Comparison of ENCODE assay signal across 27 cellular contexts in the genomic region with DNA sequence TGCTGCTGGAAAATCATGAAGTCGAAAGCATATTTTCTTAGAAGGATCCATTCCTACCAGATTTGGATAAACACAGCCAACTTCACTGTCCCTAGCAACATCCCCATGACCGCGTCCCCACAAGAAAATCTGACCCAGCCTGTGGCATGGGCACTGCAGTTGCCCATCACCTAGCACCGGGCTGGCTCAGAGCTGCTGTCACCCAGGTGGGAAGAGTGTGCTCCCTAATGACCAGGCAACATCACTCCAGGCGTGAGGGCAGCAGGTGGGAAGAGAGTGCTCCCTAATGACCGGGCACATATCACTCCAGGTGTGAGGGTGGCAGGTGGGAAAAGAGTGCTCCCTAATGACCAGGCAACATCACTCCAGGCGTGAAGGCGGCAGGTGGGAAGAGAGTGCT.
DNase-seq lines count a peak whose midpoint lies in the region; ATAC-seq, FAIRE-seq and TF ChIP-seq lines count a peak whose summit lies in the region.
"Had no signal": no experiment of that assay in that cellular context is flagged by ENCODE, and none has a peak within 500 bp of the region (broad histone marks: within the 10 kb centered on the region; RNA-seq: fewer than 3 reads in every experiment).

No MANE protein-coding gene starts in this region.

- H3K36me3 ChIP-seq in HepG2 (replicated peaks in 1 of 2; ENCODE audit: control insufficient read depth in 1 of 2, insufficient read depth in 2 of 2, low read length in 2 of 2) = no peaks in the 10 kb centered on the region
- H3K36me3 ChIP-seq in right lobe of liver = no peaks in the 10 kb centered on the region
- H3K36me3 ChIP-seq in K562 (ENCODE audit: control insufficient read depth, insufficient read depth, low read length) = no peaks in the 10 kb centered on the region
- H3K36me3 ChIP-seq in neuronal stem cell (replicated peaks in 1 of 2; ENCODE audit: control insufficient read depth in 2 of 2, insufficient read depth in 2 of 2, low read length in 2 of 2) = no peaks in the 10 kb centered on the region
- no peaks in the 10 kb centered on the region for H3K36me3 ChIP-seq in thyroid gland
- H3K36me3 ChIP-seq: BLaER1 treated with 17β-estradiol and CSF1 and Interleukin-3, amounts not matched to agents 10 nM and 100 nM had no signal

- H3K27me3 Mint-ChIP-seq in stimulated activated memory B cell treated with anti-CD40 and anti-IgM and Interleukin-4, amounts not matched to agents 10 μg/mL and 1 μg/mL and 100 μg/mL, for 72 hours = peaks cover 11% of the 10 kb centered on the region
- H3K27me3 Mint-ChIP-seq: CD4-positive, CD25-positive, alpha-beta regulatory T cell had no signal

- no peak overlapping the region for H3K4me3 Mint-ChIP-seq in stimulated activated memory B cell treated with anti-CD40 and anti-IgM and Interleukin-4, amounts not matched to agents 10 μg/mL and 1 μg/mL and 100 μg/mL, for 72 hours
- H3K4me3 Mint-ChIP-seq: B cell; CD4-positive, alpha-beta memory T cell; CD4-positive, CD25-positive, alpha-beta regulatory T cell; CD8-positive, alpha-beta memory T cell had no signal

- intact Hi-C loops in HepG2 (cut with micrococcal nuclease; ENCODE audit: unreplicated experiment) = no loop called here
- intact Hi-C loops in right lobe of liver (cut with DNase I) = no loop called here
- intact Hi-C loops in K562 (cut with micrococcal nuclease) = no loop called here
- intact Hi-C loops in thyroid gland (cut with DNase I) = no loop called here

- H3K79me1 ChIP-seq in neuronal stem cell (ENCODE audit: low read depth, low read length) = no peaks in the 10 kb centered on the region

- no peaks in the 10 kb centered on the region for H3K4me1 Mint-ChIP-seq in stimulated activated memory B cell treated with anti-CD40 and anti-IgM and Interleukin-4, amounts not matched to agents 10 μg/mL and 1 μg/mL and 100 μg/mL, for 72 hours
- H3K4me1 Mint-ChIP-seq: B cell; CD4-positive, alpha-beta memory T cell; CD4-positive, CD25-positive, alpha-beta regulatory T cell; CD8-positive, alpha-beta memory T cell had no signal

- TF ChIP-seq RAD21 in HepG2 (CRISPR knock-in tag; IDR thresholded peaks at IDR 0.05) = no peak
- no peak for TF ChIP-seq RAD21 in K562 (CRISPR knock-in tag; conservative IDR thresholded peaks at IDR 0.05 in 1 of 2, IDR thresholded peaks at IDR 0.05 in 1 of 2)

- no peak overlapping the region for H3K18ac ChIP-seq in neuronal stem cell (ENCODE audit: low read length)

- H3K9me3 ChIP-seq in HepG2 (ENCODE audit: low read length) (no peaks in the 10 kb centered on the region), right lobe of liver (no peaks in the 10 kb centered on the region), K562 (replicated peaks; ENCODE audit: control insufficient read depth, insufficient read depth, low read depth, low read length) (no peaks in the 10 kb centered on the region), neuronal stem cell (replicated peaks in 1 of 2; ENCODE audit: control insufficient read depth in 2 of 2, insufficient read depth in 1 of 2, low read depth in 1 of 2, low read length in 2 of 2) (peaks cover 0 to 7% of the 10 kb centered on the region in 2 donors), thyroid gland (no peaks in the 10 kb centered on the region)
- H3K9me3 ChIP-seq: A549; BLaER1 treated with 17β-estradiol and CSF1 and Interleukin-3, amounts not matched to agents 10 nM and 100 nM had no signal

- H3K4ac ChIP-seq in neuronal stem cell (ENCODE audit: low read length) = no peak overlapping the region

- H3K27me3 ChIP-seq in HepG2 (ENCODE audit: control insufficient read depth in 1 of 2, insufficient read depth in 2 of 2, low read length in 2 of 2) (peaks cover 0 to 30% of the 10 kb centered on the region in 2 experiments; a peak in 2 of 5 replicates), right lobe of liver (no peaks in the 10 kb centered on the region), K562 (ENCODE audit: control insufficient read depth in 2 of 2, insufficient read depth in 2 of 2, low read length in 2 of 2) (peaks cover 0 to 16% of the 10 kb centered on the region in 2 experiments; a peak in 2 of 5 replicates), neuronal stem cell (ENCODE audit: control insufficient read depth in 3 of 3, insufficient read depth in 3 of 3, low read depth in 1 of 3, low read length in 3 of 3) (peaks cover 0 to 3% (median 0%) of the 10 kb centered on the region in 3 experiments), thyroid gland (no peaks in the 10 kb centered on the region)
- H3K27me3 ChIP-seq: BLaER1 treated with 17β-estradiol and CSF1 and Interleukin-3, amounts not matched to agents 10 nM and 100 nM had no signal

- no peak overlapping the region for H3K27ac Mint-ChIP-seq in stimulated activated memory B cell treated with anti-CD40 and anti-IgM and Interleukin-4, amounts not matched to agents 10 μg/mL and 1 μg/mL and 100 μg/mL, for 72 hours
- H3K27ac Mint-ChIP-seq: B cell; CD4-positive, alpha-beta memory T cell; CD4-positive, CD25-positive, alpha-beta regulatory T cell; CD8-positive, alpha-beta memory T cell had no signal

- H2BK15ac ChIP-seq in neuronal stem cell (ENCODE audit: low read length) = peak overlapping the region; percentile 37

- H3K36me3 Mint-ChIP-seq in stimulated activated memory B cell treated with anti-CD40 and anti-IgM and Interleukin-4, amounts not matched to agents 10 μg/mL and 1 μg/mL and 100 μg/mL, for 72 hours = no peaks in the 10 kb centered on the region
- H3K36me3 Mint-ChIP-seq: CD4-positive, alpha-beta memory T cell; CD4-positive, CD25-positive, alpha-beta regulatory T cell; CD8-positive, alpha-beta memory T cell had no signal

- no peaks in the 10 kb centered on the region for H3K9me3 Mint-ChIP-seq in stimulated activated memory B cell treated with anti-CD40 and anti-IgM and Interleukin-4, amounts not matched to agents 10 μg/mL and 1 μg/mL and 100 μg/mL, for 72 hours
- H3K9me3 Mint-ChIP-seq: CD4-positive, alpha-beta memory T cell; CD8-positive, alpha-beta memory T cell had no signal

- peak overlapping the region; percentile 40 for H3K23ac ChIP-seq in neuronal stem cell (ENCODE audit: low read depth, low read length, poor library complexity)

- H3K79me2 ChIP-seq in HepG2 (ENCODE audit: insufficient read depth, low read length) = no peaks in the 10 kb centered on the region
- H3K79me2 ChIP-seq in K562 (ENCODE audit: control insufficient read depth, insufficient read depth, low read length) = no peaks in the 10 kb centered on the region

- H3K4me2 ChIP-seq in HepG2 (ENCODE audit: low read depth, low read length) (no peak overlapping the region), K562 (ENCODE audit: insufficient read depth, low read length) (no peak overlapping the region), neuronal stem cell (ENCODE audit: insufficient read depth, low read length, poor library complexity, severe bottlenecking) (no peak overlapping the region)
- H3K4me2 ChIP-seq: A549; BLaER1 treated with 17β-estradiol and CSF1 and Interleukin-3, amounts not matched to agents 10 nM and 100 nM had no signal

- CTCF ChIA-PET in HepG2 (lab: Yijun Ruan, JAX; ENCODE audit: low intra/inter-chr PET ratio, low total read pairs) = no interaction called here
- CTCF ChIA-PET in K562 (lab: Yijun Ruan, JAX; ENCODE audit: low intra/inter-chr PET ratio) = no interaction called here

- H2BK5ac ChIP-seq in neuronal stem cell (ENCODE audit: low read length) = no peak overlapping the region

- no peaks in the 10 kb centered on the region for H3K9me1 ChIP-seq in K562 (ENCODE audit: control insufficient read depth, insufficient read depth, low read length)

- peak overlapping the region; percentile 91 for H2BK12ac ChIP-seq in neuronal stem cell (ENCODE audit: low read length)

- H3K27ac ChIP-seq in HepG2 (ENCODE audit: extremely low read length, insufficient read depth, low read length) (no peak overlapping the region), right lobe of liver (no peak overlapping the region), K562 (ENCODE audit: extremely low read depth, low read depth, low read length) (no peak overlapping the region), neuronal stem cell (replicated peaks; ENCODE audit: low read length) (no peak overlapping the region), thyroid gland (no peak overlapping the region)
- H3K27ac ChIP-seq: 22Rv1; A549; BLaER1 treated with 17β-estradiol and CSF1 and Interleukin-3, amounts not matched to agents 10 nM and 100 nM; C4-2B had no signal

- H3K9ac ChIP-seq in HepG2 (ENCODE audit: insufficient read depth, low read depth, low read length) = no peak overlapping the region
- no peak overlapping the region for H3K9ac ChIP-seq in K562 (ENCODE audit: insufficient read depth in 1 of 2, low read depth in 2 of 2, low read length in 2 of 2)
- no peak overlapping the region for H3K9ac ChIP-seq in neuronal stem cell (ENCODE audit: low read depth, low read length, poor library complexity)
- H3K9ac ChIP-seq: BLaER1 treated with 17β-estradiol and CSF1 and Interleukin-3, amounts not matched to agents 10 nM and 100 nM had no signal

- TF ChIP-seq POLR2A in HepG2 (IDR thresholded peaks at IDR 0.05; ENCODE audit: insufficient read depth in 1 of 2, low read depth in 2 of 2, low read length in 2 of 2) (no peak), right lobe of liver (IDR thresholded peaks at IDR 0.05) (no peak), K562 (conservative IDR thresholded peaks at IDR 0.05) (no peak), thyroid gland (IDR thresholded peaks at IDR 0.05) (no peak)

- TF ChIP-seq EP300 in HepG2 (IDR thresholded peaks at IDR 0.05; ENCODE audit: low read depth in 2 of 2, low read length in 2 of 2) (no peak), HepG2 (CRISPR knock-in tag; IDR thresholded peaks at IDR 0.05; ENCODE audit: borderline replicate concordance) (no peak), K562 (IDR thresholded peaks at IDR 0.05; ENCODE audit: low read length) (no peak)

- H3K4me3 ChIP-seq in HepG2 (replicated peaks in 1 of 3; ENCODE audit: insufficient read depth in 1 of 3, low read depth in 2 of 3, low read length in 3 of 3) = no peak overlapping the region
- no peak overlapping the region for H3K4me3 ChIP-seq in right lobe of liver
- H3K4me3 ChIP-seq in K562 = no peak overlapping the region
- H3K4me3 ChIP-seq in neuronal stem cell (ENCODE audit: low read length in 2 of 2) = no peak overlapping the region
- no peak overlapping the region for H3K4me3 ChIP-seq in thyroid gland (replicated peaks in 1 of 3)
- H3K4me3 ChIP-seq: A549; BLaER1 treated with 17β-estradiol and CSF1 and Interleukin-3, amounts not matched to agents 10 nM and 100 nM had no signal

- POLR2A ChIA-PET in HepG2 (lab: Yijun Ruan, JAX) (no interaction called here), K562 (lab: Yijun Ruan, JAX) (interaction anchor here (0.6 kb wide), 1 partner anchor 95 kb away, joined by 3 read pairs; no protein-coding TSS in a partner anchor)

- TF ChIP-seq CTCF in HepG2 (CRISPR knock-in tag; IDR thresholded peaks at IDR 0.05) (no peak), right lobe of liver (IDR thresholded peaks at IDR 0.05) (no peak), K562 (IDR thresholded peaks at IDR 0.05 in 2 of 3, conservative IDR thresholded peaks at IDR 0.05 in 1 of 3; ENCODE audit: insufficient read depth in 2 of 3, low read depth in 1 of 3, low read length in 3 of 3) (no peak), thyroid gland (IDR thresholded peaks at IDR 0.05) (no peak)

- H2AFZ ChIP-seq in HepG2 (ENCODE audit: low read length) (no peak overlapping the region), K562 (ENCODE audit: low read depth, low read length) (no peak overlapping the region), neuronal stem cell (ENCODE audit: low read length) (no peak overlapping the region)

- ATAC-seq in HepG2 = no peak
- no peak for ATAC-seq in right lobe of liver
- no peak for ATAC-seq in K562
- ATAC-seq in stimulated activated memory B cell treated with anti-CD40 and anti-IgM and Interleukin-4, amounts not matched to agents 10 μg/mL and 1 μg/mL and 100 μg/mL, for 72 hours = peak; percentile 17
- no peak for ATAC-seq in HG03025 (IDR thresholded peaks at IDR 0.05; ENCODE audit: low FRiP score, unreplicated experiment)
- ATAC-seq: A549 had no signal

- FAIRE-seq in HepG2 (lab: Jason Lieb, UNC) (no peak), K562 (lab: Jason Lieb, UNC) (no peak)
- FAIRE-seq: A549, G401.6, GM12891, GM19239 had no signal

- DNase-seq in HepG2 (ENCODE audit: low spot score) = no peak
- DNase-seq in right lobe of liver = no peak
- no peak for DNase-seq in K562 (ENCODE audit: extremely low read depth in 1 of 4, low spot score in 3 of 4)
- DNase-seq in neuronal stem cell (ENCODE audit: low spot score) = no peak
- no peak for DNase-seq in NCI-H146 treated with DMSO at 0.1 percent for 48 hours (lab: John Stamatoyannopoulos, UW; ENCODE audit: unreplicated experiment)
- DNase-seq in thyroid gland = no peak
- DNase-seq: AML-193; CD4-positive, alpha-beta memory T cell; CD4-positive, CD25-positive, alpha-beta regulatory T cell; CD8-positive, alpha-beta memory T cell; COR-L47; DMS 273 treated with DMSO at 0.1 percent for 48 hours; DMS153; DMS53; DMS79; DND-41; GF-D8 had no signal

- no peak overlapping the region for H3K14ac ChIP-seq in neuronal stem cell (ENCODE audit: low read length)

- H4K91ac ChIP-seq in neuronal stem cell (ENCODE audit: low read depth, low read length, poor library complexity) = no peak overlapping the region

- H2AK5ac ChIP-seq in neuronal stem cell (ENCODE audit: low read depth, low read length) = peak overlapping the region; percentile 5

- BruUV-seq in HepG2 (replicated peaks; lab: Mats Ljungman, UMichigan) (no TSS peak), K562 (replicated peaks; lab: Mats Ljungman, UMichigan) (no TSS peak)

- H2BK120ac ChIP-seq in neuronal stem cell (ENCODE audit: low read depth, low read length) = no peak overlapping the region

- H3K4me1 ChIP-seq in HepG2 (ENCODE audit: insufficient read depth, low read length) (no peaks in the 10 kb centered on the region), right lobe of liver (no peaks in the 10 kb centered on the region), K562 (replicated peaks in 1 of 2; ENCODE audit: control insufficient read depth in 2 of 2, insufficient read depth in 2 of 2, low read length in 2 of 2) (no peaks in the 10 kb centered on the region), neuronal stem cell (ENCODE audit: control insufficient read depth in 2 of 2, insufficient read depth in 1 of 2, low read depth in 1 of 2, low read length in 2 of 2) (no peaks in the 10 kb centered on the region), thyroid gland (peaks cover 0 to 6% of the 10 kb centered on the region in 2 donors)
- H3K4me1 ChIP-seq: BLaER1 treated with 17β-estradiol and CSF1 and Interleukin-3, amounts not matched to agents 10 nM and 100 nM had no signal

- in situ Hi-C loops in HepG2 (cut with HindIII; ENCODE audit: extremely low pct_ligation_motif_present, low pct_unique_long_range_greater_than_20kb) (no loop called here), K562 (cut with MboI) (no loop called here)

- H4K8ac ChIP-seq in neuronal stem cell (ENCODE audit: low read depth, low read length) = no peak overlapping the region

- H4K20me1 ChIP-seq in HepG2 (ENCODE audit: insufficient read depth, low read length) = no peaks in the 10 kb centered on the region
- H4K20me1 ChIP-seq in K562 (replicated peaks; ENCODE audit: control insufficient read depth, insufficient read depth, low read length) = no peaks in the 10 kb centered on the region
- H4K20me1 ChIP-seq: BLaER1 treated with 17β-estradiol and CSF1 and Interleukin-3, amounts not matched to agents 10 nM and 100 nM had no signal

- 12% methylated on average over 8 of the region's 8 CpGs for WGBS in HepG2 (ENCODE audit: low lambda C conversion rate)
- WGBS in right lobe of liver (ENCODE audit: insufficient coverage, low coverage, low lambda C conversion rate, missing lambda C conversion rate) = 69% methylated on average over 4 of the region's 8 CpGs
- WGBS in K562 (ENCODE audit: insufficient coverage, low coverage, missing lambda C conversion rate) = 1% methylated on average over 8 of the region's 8 CpGs
- no CpG with 5 or more reads among the region's 8 CpGs for WGBS in neuronal stem cell (ENCODE audit: extremely low coverage in 2 of 2, insufficient read length in 2 of 2, insufficient replicate concordance in 1 of 2), 2 donors
- WGBS in thyroid gland, 2 donors = 91 to 97% methylated on average over 7 to 8 of the region's 8 CpGs

Comparison
In these comparisons a context has a peak if more than half of its experiments do, and no peak if none do; other contexts are left out.
1. Of the 241 proteins assayed by ChIP-seq in both HepG2 and K562: peak only in HepG2: none; only in K562: none; in both: ZNF263; in neither: 240.